ENCODE assay signal across 27 cellular contexts in the genomic region with DNA sequence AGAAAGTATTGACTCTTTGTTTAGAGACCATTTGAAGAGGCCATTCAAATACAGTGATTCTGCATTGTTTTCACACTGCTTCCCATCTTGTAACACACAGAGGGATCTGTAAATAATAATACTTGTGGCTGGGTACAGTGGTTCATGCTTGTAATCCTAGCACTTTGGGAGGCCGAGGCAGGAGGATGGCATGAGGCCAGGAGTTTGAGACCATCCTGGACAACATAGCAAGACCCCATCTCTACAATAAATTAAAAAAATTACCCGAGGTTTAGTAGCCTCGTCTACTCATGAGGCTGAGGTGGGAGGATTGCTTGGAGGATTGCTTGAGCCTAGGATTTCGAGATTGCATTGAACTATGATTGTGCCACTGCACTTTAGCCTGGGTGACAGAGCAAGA. TPM values are rescaled to one million over a fixed set of nuclear protein-coding genes. Genes with fewer than 3 reads are reported as not detected.
DNase-seq lines count a peak whose midpoint lies in the region; ATAC-seq, FAIRE-seq and TF ChIP-seq lines count a peak whose summit lies in the region.
"Had no signal": no experiment of that assay in that cellular context is flagged by ENCODE, and none has a peak within 500 bp of the region (broad histone marks: within the 10 kb centered on the region; RNA-seq: fewer than 3 reads in every experiment).

No MANE protein-coding gene starts in this region.

- H3K27me3 ChIP-seq in HepG2 (ENCODE audit: control insufficient read depth in 1 of 2, insufficient read depth in 2 of 2, low read length in 2 of 2): no peaks in the 10 kb centered on the region
- H3K27me3 ChIP-seq in right lobe of liver: no peaks in the 10 kb centered on the region
- no peaks in the 10 kb centered on the region for H3K27me3 ChIP-seq in Loucy (ENCODE audit: insufficient read depth, low read length, poor library complexity, severe bottlenecking)
- no peaks in the 10 kb centered on the region for H3K27me3 ChIP-seq in K562 (ENCODE audit: control insufficient read depth in 2 of 2, insufficient read depth in 2 of 2, low read length in 2 of 2)
- H3K27me3 ChIP-seq in trophoblast cell (ENCODE audit: insufficient read depth, low read length): no peaks in the 10 kb centered on the region
- H3K27me3 ChIP-seq: BE2C, BLaER1 had no signal

- H3K4me1 ChIP-seq in HepG2 (ENCODE audit: insufficient read depth, low read length) (peaks cover 32% of the 10 kb centered on the region), right lobe of liver (peaks cover 0 to 6% (median 0%) of the 10 kb centered on the region in 4 donors), Loucy (ENCODE audit: insufficient read depth, low read length, poor library complexity, severe bottlenecking) (peaks cover 29% of the 10 kb centered on the region), K562 (replicated peaks in 1 of 2; ENCODE audit: control insufficient read depth in 2 of 2, insufficient read depth in 2 of 2, low read length in 2 of 2) (peaks cover 16 to 17% of the 10 kb centered on the region in 2 experiments; a peak in 4 of 5 replicates), trophoblast cell (ENCODE audit: control insufficient read depth in 1 of 2, insufficient read depth in 2 of 2, low read length in 2 of 2) (peaks cover 0 to 3% of the 10 kb centered on the region in 2 experiments)
- H3K4me1 ChIP-seq: A549, BE2C had no signal

- H4K8ac ChIP-seq in trophoblast cell (ENCODE audit: low read depth, low read length): no peak overlapping the region

- DNase-seq in HepG2 (ENCODE audit: low spot score) (no peak), right lobe of liver (no peak), K562 (ENCODE audit: extremely low read depth in 1 of 4, low spot score in 3 of 4) (no peak), trophoblast cell (no peak), NCI-H1436 treated with DMSO at 0.1 percent for 48 hours (lab: John Stamatoyannopoulos, UW) (no peak), ACHN (no peak), HK-2 (ENCODE audit: unreplicated experiment) (no peak)
- DNase-seq: BE2C; C1 segment of cervical spinal cord; CD4-positive, alpha-beta memory T cell; CD4-positive, CD25-positive, alpha-beta regulatory T cell; CD8-positive, alpha-beta memory T cell; COR-L47; DMS 273 treated with DMSO at 0.1 percent for 48 hours; DMS153; DMS53; DMS79; DND-41; EL; GDM1 had no signal

- H3K79me1 ChIP-seq in trophoblast cell (ENCODE audit: low read length): peaks cover under 1% of the 10 kb centered on the region

- no peak overlapping the region for H3K18ac ChIP-seq in trophoblast cell (ENCODE audit: low read length)

- no peak for ATAC-seq in HepG2
- ATAC-seq in right lobe of liver: no peak
- ATAC-seq in K562: no peak
- ATAC-seq: A549, GM12878 had no signal

- no peak for TF ChIP-seq POLR2A in HepG2 (IDR thresholded peaks at IDR 0.05; ENCODE audit: insufficient read depth in 1 of 2, low read depth in 2 of 2, low read length in 2 of 2)
- no peak for TF ChIP-seq POLR2A in right lobe of liver (IDR thresholded peaks at IDR 0.05)
- TF ChIP-seq POLR2A in K562 (conservative IDR thresholded peaks at IDR 0.05): no peak

- H3K4me2 ChIP-seq in HepG2 (ENCODE audit: low read depth, low read length) (no peak overlapping the region), Loucy (ENCODE audit: low read depth, low read length, poor library complexity, severe bottlenecking) (peak overlapping the region; percentile 91), K562 (ENCODE audit: insufficient read depth, low read length) (no peak overlapping the region), trophoblast cell (ENCODE audit: low read length) (no peak overlapping the region)
- H3K4me2 ChIP-seq: A549, BLaER1 had no signal

- POLR2A ChIA-PET in HepG2 (lab: Yijun Ruan, JAX): no interaction called here
- POLR2A ChIA-PET in K562 (lab: Yijun Ruan, JAX): no interaction called here

- TF ChIP-seq EP300 in HepG2 (IDR thresholded peaks at IDR 0.05; ENCODE audit: low read depth in 2 of 2, low read length in 2 of 2) (no peak), HepG2 (CRISPR knock-in tag; IDR thresholded peaks at IDR 0.05; ENCODE audit: borderline replicate concordance) (no peak), K562 (IDR thresholded peaks at IDR 0.05; ENCODE audit: low read length) (no peak)

- no peak overlapping the region for H4K91ac ChIP-seq in trophoblast cell (ENCODE audit: low read depth, low read length)

- BruUV-seq in HepG2 (replicated peaks; lab: Mats Ljungman, UMichigan) (no TSS peak), K562 (replicated peaks; lab: Mats Ljungman, UMichigan) (no TSS peak)

- no peak overlapping the region for H2AFZ ChIP-seq in HepG2 (ENCODE audit: low read length)
- no peak overlapping the region for H2AFZ ChIP-seq in Loucy (ENCODE audit: low read length)
- H2AFZ ChIP-seq in K562 (ENCODE audit: low read depth, low read length): no peak overlapping the region
- H2AFZ ChIP-seq in trophoblast cell (ENCODE audit: insufficient read depth, low read length, poor library complexity): no peak overlapping the region

- H3K9me2 ChIP-seq in Loucy (replicated peaks; ENCODE audit: low read depth, low read length): no peaks in the 10 kb centered on the region

- H3K4ac ChIP-seq in trophoblast cell (ENCODE audit: low read depth, low read length): peak overlapping the region; percentile 69

- peaks cover 3% of the 10 kb centered on the region; the same call in 1 of the 2 replicates for H4K20me1 ChIP-seq in HepG2 (ENCODE audit: insufficient read depth, low read length)
- peaks cover 70% of the 10 kb centered on the region for H4K20me1 ChIP-seq in Loucy (ENCODE audit: insufficient read depth, low read length, poor library complexity, severe bottlenecking)
- H4K20me1 ChIP-seq in K562 (replicated peaks; ENCODE audit: control insufficient read depth, insufficient read depth, low read length): no peaks in the 10 kb centered on the region

- no peak overlapping the region for H3K14ac ChIP-seq in trophoblast cell (ENCODE audit: low read length)

- no peak overlapping the region for H2AK5ac ChIP-seq in trophoblast cell (ENCODE audit: low read length)

- TF ChIP-seq RAD21 in HepG2 (CRISPR knock-in tag; IDR thresholded peaks at IDR 0.05) (no peak), K562 (CRISPR knock-in tag; conservative IDR thresholded peaks at IDR 0.05 in 1 of 2, IDR thresholded peaks at IDR 0.05 in 1 of 2) (no peak)

- no peak overlapping the region for H2BK5ac ChIP-seq in trophoblast cell (ENCODE audit: low read depth, low read length, poor library complexity)

- H3K4me3 ChIP-seq in HepG2 (replicated peaks in 1 of 3; ENCODE audit: insufficient read depth in 1 of 3, low read depth in 2 of 3, low read length in 3 of 3): no peak overlapping the region
- H3K4me3 ChIP-seq in right lobe of liver: no peak overlapping the region
- no peak overlapping the region for H3K4me3 ChIP-seq in Loucy (ENCODE audit: low read length, poor library complexity, severe bottlenecking)
- H3K4me3 ChIP-seq in K562: no peak overlapping the region
- no peak overlapping the region for H3K4me3 ChIP-seq in trophoblast cell (ENCODE audit: low read depth, low read length)
- H3K4me3 ChIP-seq: A549, BLaER1, GM12878 had no signal

- H3K9me3 ChIP-seq in HepG2 (ENCODE audit: low read length) (no peaks in the 10 kb centered on the region), right lobe of liver (no peaks in the 10 kb centered on the region), Loucy (ENCODE audit: insufficient read depth, low read depth, low read length) (no peaks in the 10 kb centered on the region), K562 (replicated peaks; ENCODE audit: control insufficient read depth, insufficient read depth, low read depth, low read length) (no peaks in the 10 kb centered on the region), trophoblast cell (ENCODE audit: insufficient read depth, low read depth, low read length) (no peaks in the 10 kb centered on the region)
- H3K9me3 ChIP-seq: A549, BE2C had no signal

- H3K36me3 ChIP-seq in HepG2 (replicated peaks in 1 of 2; ENCODE audit: control insufficient read depth in 1 of 2, insufficient read depth in 2 of 2, low read length in 2 of 2) (peaks cover 0 to 11% of the 10 kb centered on the region in 2 experiments; a peak in 2 of 5 replicates), right lobe of liver (peaks cover 0 to 2% (median 0%) of the 10 kb centered on the region in 4 donors), Loucy (ENCODE audit: insufficient read depth, low read length) (peaks cover 8% of the 10 kb centered on the region; the same call in 1 of the 2 replicates), K562 (ENCODE audit: control insufficient read depth, insufficient read depth, low read length) (peaks cover 32% of the 10 kb centered on the region), trophoblast cell (ENCODE audit: control insufficient read depth in 1 of 2, insufficient read depth in 2 of 2, low read length in 2 of 2) (peaks cover 2 to 3% of the 10 kb centered on the region in 2 experiments)
- H3K36me3 ChIP-seq: BE2C had no signal

- FAIRE-seq in HepG2 (lab: Jason Lieb, UNC) (no peak), K562 (lab: Jason Lieb, UNC) (no peak)
- FAIRE-seq: A549, GM12878, GM12892, GM18507 had no signal

- 88% methylated on average over 4 of the region's 4 CpGs for WGBS in HepG2 (ENCODE audit: low lambda C conversion rate)
- WGBS in right lobe of liver (ENCODE audit: insufficient coverage, low coverage, low lambda C conversion rate, missing lambda C conversion rate): 80% methylated on average over 3 of the region's 4 CpGs
- WGBS in K562 (ENCODE audit: insufficient coverage, low coverage, missing lambda C conversion rate): 72% methylated on average over 4 of the region's 4 CpGs
- WGBS in trophoblast cell (ENCODE audit: extremely low coverage, insufficient coverage, insufficient read length): no CpG with 5 or more reads among the region's 4 CpGs

- CTCF ChIA-PET in HepG2 (lab: Yijun Ruan, JAX; ENCODE audit: low intra/inter-chr PET ratio, low total read pairs) (no interaction called here), K562 (lab: Yijun Ruan, JAX; ENCODE audit: low intra/inter-chr PET ratio) (no interaction called here)

- intact Hi-C loops in HepG2 (cut with micrococcal nuclease; ENCODE audit: unreplicated experiment) (no loop called here), right lobe of liver (cut with DNase I) (no loop called here), K562 (cut with micrococcal nuclease) (no loop called here)

- no peaks in the 10 kb centered on the region for H3F3A ChIP-seq in Loucy (ENCODE audit: low read depth)

- no peaks in the 10 kb centered on the region for H3K9me1 ChIP-seq in K562 (ENCODE audit: control insufficient read depth, insufficient read depth, low read length)

- TF ChIP-seq CTCF in HepG2 (CRISPR knock-in tag; IDR thresholded peaks at IDR 0.05): no peak
- no peak for TF ChIP-seq CTCF in right lobe of liver (IDR thresholded peaks at IDR 0.05)
- TF ChIP-seq CTCF in Loucy (conservative IDR thresholded peaks at IDR 0.05; ENCODE audit: low read length): no peak
- no peak for TF ChIP-seq CTCF in K562 (IDR thresholded peaks at IDR 0.05 in 2 of 3, conservative IDR thresholded peaks at IDR 0.05 in 1 of 3; ENCODE audit: insufficient read depth in 2 of 3, low read depth in 1 of 3, low read length in 3 of 3)

- H3K79me2 ChIP-seq in HepG2 (ENCODE audit: insufficient read depth, low read length) (peaks cover 88% of the 10 kb centered on the region), Loucy (ENCODE audit: insufficient read depth, low read length) (peaks cover 97% of the 10 kb centered on the region), K562 (ENCODE audit: control insufficient read depth, insufficient read depth, low read length) (peaks cover 95% of the 10 kb centered on the region), trophoblast cell (ENCODE audit: control insufficient read depth, insufficient read depth, low read length, poor library complexity) (peaks cover 4% of the 10 kb centered on the region)

- no peak overlapping the region for H3K23ac ChIP-seq in trophoblast cell (ENCODE audit: low read length)

- no peak overlapping the region for H3K9ac ChIP-seq in HepG2 (ENCODE audit: insufficient read depth, low read depth, low read length)
- no peak overlapping the region for H3K9ac ChIP-seq in Loucy (ENCODE audit: low read depth, low read length, poor library complexity, severe bottlenecking)
- no peak overlapping the region for H3K9ac ChIP-seq in K562 (ENCODE audit: insufficient read depth in 1 of 2, low read depth in 2 of 2, low read length in 2 of 2)
- no peak overlapping the region for H3K9ac ChIP-seq in trophoblast cell (ENCODE audit: low read length)
- H3K9ac ChIP-seq: BLaER1 had no signal

- H3K27ac ChIP-seq in HepG2 (ENCODE audit: extremely low read length, insufficient read depth, low read length) (no peak overlapping the region), right lobe of liver (no peak overlapping the region), K562 (ENCODE audit: extremely low read depth, low read depth, low read length) (no peak overlapping the region), trophoblast cell (ENCODE audit: low read depth, low read length) (no peak overlapping the region)
- H3K27ac ChIP-seq: 22Rv1, A549, BLaER1 had no signal

- in situ Hi-C loops in HepG2 (cut with HindIII; ENCODE audit: extremely low pct_ligation_motif_present, low pct_unique_long_range_greater_than_20kb): no loop called here
- in situ Hi-C loops in K562 (cut with MboI): no loop called here
- in situ Hi-C loops in ACHN (cut with HindIII; ENCODE audit: low pct_ligation_motif_present, low pct_unique_long_range_greater_than_20kb, low sequenced_read_pairs): no loop called here

- H2BK120ac ChIP-seq in trophoblast cell (ENCODE audit: insufficient read depth, low read length, poor library complexity): no peak overlapping the region

- no peak overlapping the region for H2BK12ac ChIP-seq in trophoblast cell (ENCODE audit: low read length)

- no peak overlapping the region for H4K12ac ChIP-seq in trophoblast cell (ENCODE audit: low read depth, low read length)

RNA-seq across cellular contexts. Expression of a gene that starts 5.7 kb away (rescaled TPM):
- total RNA-seq in HepG2 (2016; rRNA removed; fragmentation: Illumina TruSeq; extraction: Trizol) (37.6 and 51.6 TPM in 2 replicates), right lobe of liver (10 to 100 TPM; 13.3 to 20.4 (median 17.1) TPM), K562 (2014; rRNA removed) (42.5 and 43.7 TPM in 2 replicates), K562 (2014; rRNA removed; fragmentation: Illumina TruSeq; extraction: Trizol) (72.0 and 86.8 TPM in 2 replicates), K562 (2015; rRNA removed; fragmentation: Illumina TruSeq; extraction: Trizol) (61.3 and 63.3 TPM in 2 replicates), K562 (2021) (77.2 and 85.0 TPM in 2 replicates)
- total RNA-seq in HepG2 (2016; cell fraction: cytosol; rRNA removed; fragmentation: Illumina TruSeq; extraction: Trizol; ENCODE audit: low read depth): 22.6 and 26.8 TPM in 2 replicates
- 33.4 and 48.1 TPM in 2 replicates for total RNA-seq in HepG2 (2016; cell fraction: insoluble cytoplasmic fraction; rRNA removed; fragmentation: Illumina TruSeq; extraction: Trizol)
- total RNA-seq in HepG2 (2016; cell fraction: membrane; rRNA removed; fragmentation: Illumina TruSeq; extraction: Trizol): 30.0 and 34.8 TPM in 2 replicates
- 45.4 and 47.7 TPM in 2 replicates for total RNA-seq in HepG2 (2016; cell fraction: nucleus; rRNA removed; fragmentation: Illumina TruSeq; extraction: Trizol)
- polyA plus RNA-seq in HepG2 (2011; rRNA removed) (12.3 and 13.9 TPM in 2 replicates), K562 (2011; rRNA removed) (58.4 and 68.0 TPM in 2 replicates), K562 (2014; fragmentation: Illumina TruSeq; extraction: Trizol) (57.0 and 68.7 TPM in 2 replicates), K562 (2014; fragmentation: Nextera tagmentation; extraction: Ambion mirVana) (10 to 100 TPM; 15.2 to 19.1 TPM), K562 (2014; rRNA removed) (35.7 and 45.0 TPM in 2 replicates)
- 6.8 and 9.2 TPM in 2 replicates for polyA plus RNA-seq in HepG2 (2011; cell fraction: cytosol; rRNA removed)
- 11.1 and 11.2 TPM in 2 replicates for polyA plus RNA-seq in HepG2 (2011; cell fraction: nucleus; rRNA removed)
- 14.5 and 14.8 TPM in 2 replicates for polyA plus RNA-seq in HepG2 (2012)
- polyA plus RNA-seq in HepG2 (2016; cell fraction: cytosol; fragmentation: Illumina TruSeq; extraction: Trizol; ENCODE audit: low read depth): 1.1 and 1.5 TPM in 2 replicates
- 32.0 and 37.5 TPM in 2 replicates for polyA plus RNA-seq in HepG2 (2016; cell fraction: insoluble cytoplasmic fraction; fragmentation: Illumina TruSeq; extraction: Trizol; ENCODE audit: low read depth)
- polyA plus RNA-seq in HepG2 (2016; cell fraction: membrane; fragmentation: Illumina TruSeq; extraction: Trizol; ENCODE audit: low read depth): 5.4 and 7.4 TPM in 2 replicates
- polyA plus RNA-seq in HepG2 (2016; cell fraction: nucleus; fragmentation: Illumina TruSeq; extraction: Trizol; ENCODE audit: insufficient read depth, low read depth): 29.1 and 31.0 TPM in 2 replicates
- 19.0 and 28.5 TPM in 2 replicates for polyA minus RNA-seq in HepG2 (2011; rRNA and poly(A)+ RNA removed; ENCODE audit: low replicate concordance)
- 26.1 and 31.7 TPM in 2 replicates for polyA minus RNA-seq in HepG2 (2011; cell fraction: cytosol; rRNA and poly(A)+ RNA removed)
- polyA minus RNA-seq in HepG2 (2011; cell fraction: nucleus; rRNA and poly(A)+ RNA removed): 54.6 and 57.8 TPM in 2 replicates
- 45.4 and 172 TPM in 2 replicates for total RNA-seq in K562 (2011; cell fraction: chromatin; rRNA removed; ENCODE audit: low replicate concordance)
- total RNA-seq in K562 (2011; cell fraction: nucleolus; rRNA removed): 21.7 and 37.4 TPM in 2 replicates
- 46.6 and 51.5 TPM in 2 replicates for total RNA-seq in K562 (2011; cell fraction: nucleoplasm; rRNA removed)
- 14.8 and 31.2 TPM in 2 replicates for polyA plus RNA-seq in K562 (2011; cell fraction: cytosol; rRNA removed)
- polyA plus RNA-seq in K562 (2011; cell fraction: nucleus; rRNA removed): 25.3 and 39.9 TPM in 2 replicates
- 33.8 and 41.6 TPM in 2 replicates for polyA plus RNA-seq in K562 (2012)
- 142 and 182 TPM in 2 replicates for polyA minus RNA-seq in K562 (2011; rRNA and poly(A)+ RNA removed)
- polyA minus RNA-seq in K562 (2011; cell fraction: cytosol; rRNA and poly(A)+ RNA removed): 48.1 and 61.0 TPM in 2 replicates
- polyA minus RNA-seq in K562 (2011; cell fraction: nucleus; rRNA and poly(A)+ RNA removed): 29.5 and 68.4 TPM in 2 replicates
- 18.6 and 20.9 TPM in 2 replicates for polyA plus RNA-seq in trophoblast cell (2013)
